9 cellular contexts compared by ENCODE assay signal in the genomic region with DNA sequence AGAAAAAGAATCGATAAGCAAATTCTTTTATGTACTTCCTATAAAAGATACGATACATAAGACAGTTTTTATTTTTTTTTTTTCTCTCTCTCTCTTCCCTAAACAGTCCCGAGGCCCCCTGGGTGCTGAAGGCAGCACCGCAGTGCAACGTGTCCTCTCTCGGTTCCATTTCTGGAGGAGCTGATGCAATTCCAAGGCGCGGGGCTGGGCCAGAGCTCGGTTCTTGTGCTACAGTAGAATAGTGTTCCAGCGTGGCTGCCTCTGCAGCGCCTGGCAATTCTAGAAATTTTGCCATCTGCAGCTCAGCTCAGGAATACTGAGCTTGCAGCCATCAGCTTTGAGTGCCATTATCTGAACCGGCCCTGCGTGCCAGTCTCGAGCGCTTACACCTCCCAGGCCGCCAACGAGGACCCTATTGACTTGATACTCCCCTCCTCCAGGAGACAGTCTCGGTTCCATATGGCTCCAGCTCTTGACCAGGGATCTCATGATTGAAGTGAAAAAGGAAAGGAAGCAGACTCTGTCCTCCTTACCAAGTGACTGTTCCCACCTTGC. TPM values are rescaled to one million over a fixed set of nuclear protein-coding genes. Genes with fewer than 3 reads are reported as not detected.
DNase-seq lines count a peak whose midpoint lies in the region; ATAC-seq, FAIRE-seq and TF ChIP-seq lines count a peak whose summit lies in the region.
"Had no signal": no experiment of that assay in that cellular context is flagged by ENCODE, and none has a peak within 500 bp of the region (broad histone marks: within the 10 kb centered on the region; RNA-seq: fewer than 3 reads in every experiment).

No MANE protein-coding gene starts in this region.

- POLR2A ChIA-PET in HEK293 (lab: Yijun Ruan, JAX) (interaction anchor here (0.8 kb wide), 1 partner anchor 24 kb away, joined by 5 read pairs; a partner anchor contains a TSS), HepG2 (lab: Yijun Ruan, JAX) (interaction anchor here (1.8 kb wide), 1 partner anchor 24 kb away, joined by 12 read pairs; a partner anchor contains a TSS)

- H3K4me2 ChIP-seq in HepG2 (ENCODE audit: low read depth, low read length), result peak overlapping the region; percentile 86

- WGBS in HepG2 (ENCODE audit: low lambda C conversion rate), result 21% methylated on average over 18 of the region's 18 CpGs
- 5 to 10% (median 9%) methylated on average over 18 of the region's 18 CpGs for WGBS in stomach, 5 donors

- no peak for TF ChIP-seq EP300 in HepG2 (IDR thresholded peaks at IDR 0.05; ENCODE audit: low read depth in 2 of 2, low read length in 2 of 2)
- no peak for TF ChIP-seq EP300 in HepG2 (CRISPR knock-in tag; IDR thresholded peaks at IDR 0.05; ENCODE audit: borderline replicate concordance)
- TF ChIP-seq EP300 in stomach (IDR thresholded peaks at IDR 0.05), result no peak

- no peak overlapping the region for H3K9ac ChIP-seq in HepG2 (ENCODE audit: insufficient read depth, low read depth, low read length)

- intact Hi-C loops in HepG2 (cut with micrococcal nuclease; ENCODE audit: unreplicated experiment) (no loop called here), stomach (cut with DNase I; ENCODE audit: low total_unique reads) (no loop called here)

- no peak for TF ChIP-seq RAD21 in HepG2 (CRISPR knock-in tag; IDR thresholded peaks at IDR 0.05)

- H3K9me3 ChIP-seq in HEK293 (ENCODE audit: control insufficient read depth, insufficient read depth, low read depth, low read length) (no peaks in the 10 kb centered on the region), HepG2 (ENCODE audit: low read length) (no peaks in the 10 kb centered on the region), stomach (no peaks in the 10 kb centered on the region)

- H3K79me2 ChIP-seq in HepG2 (ENCODE audit: insufficient read depth, low read length), result no peaks in the 10 kb centered on the region

- FAIRE-seq in HepG2 (lab: Jason Lieb, UNC), result no peak

- H3K27me3 ChIP-seq in HepG2 (ENCODE audit: control insufficient read depth in 1 of 2, insufficient read depth in 2 of 2, low read length in 2 of 2), result peaks cover 0 to 5% of the 10 kb centered on the region in 2 experiments; a peak in 1 of 5 replicates
- no peaks in the 10 kb centered on the region for H3K27me3 ChIP-seq in stomach

- TF ChIP-seq CTCF in HEK293 (tag by site-specific recombination; IDR thresholded peaks at IDR 0.05), result 0 out of 2 replicates have a peak, but pooled peaks have one; percentile 14
- no peak for TF ChIP-seq CTCF in HepG2 (CRISPR knock-in tag; IDR thresholded peaks at IDR 0.05)
- peak in 1 of 7 experiments; percentile 10 for TF ChIP-seq CTCF in stomach (IDR thresholded peaks at IDR 0.05)

- H2AFZ ChIP-seq in HepG2 (ENCODE audit: low read length), result peak overlapping the region; percentile 28

- BruUV-seq in HepG2 (replicated peaks; lab: Mats Ljungman, UMichigan), result no TSS peak

- peak; percentile 24 for DNase-seq in Caki2 (ENCODE audit: low read depth)
- peak; percentile 23 for DNase-seq in RPMI8226
- peak; percentile 88 for DNase-seq in dedifferentiated amniotic fluid mesenchymal stem cell (ENCODE audit: extremely low spot score)
- DNase-seq in HepG2 (ENCODE audit: low spot score), result no peak
- DNase-seq in stomach, result peak; percentile 58
- DNase-seq in HUDEP-2 (lab: John Stamatoyannopoulos, UW; ENCODE audit: unreplicated experiment in 76 of 76), result no peak
- DNase-seq in iPS-NIHi11 (ENCODE audit: low spot score), result no peak

- H3K27ac ChIP-seq in HEK293 (ENCODE audit: extremely low read depth, low read depth, low read length) (no peak overlapping the region; the same call in 1 of the 2 replicates), HepG2 (ENCODE audit: extremely low read length, insufficient read depth, low read length) (no peak overlapping the region), stomach (peak overlapping the region; percentile 39 to 68 (median 62))
- H3K27ac ChIP-seq: VCaP had no signal

- H3K36me3 ChIP-seq in HEK293 (ENCODE audit: control insufficient read depth in 2 of 2, insufficient read depth in 1 of 2, low read length in 2 of 2) (no peaks in the 10 kb centered on the region), HepG2 (replicated peaks in 1 of 2; ENCODE audit: control insufficient read depth in 1 of 2, insufficient read depth in 2 of 2, low read length in 2 of 2) (no peaks in the 10 kb centered on the region), stomach (no peaks in the 10 kb centered on the region)

- TF ChIP-seq POLR2A in HepG2 (IDR thresholded peaks at IDR 0.05; ENCODE audit: insufficient read depth in 1 of 2, low read depth in 2 of 2, low read length in 2 of 2), result no peak
- TF ChIP-seq POLR2A in stomach (IDR thresholded peaks at IDR 0.05), result no peak

- in situ Hi-C loops in Caki2 (cut with HindIII; ENCODE audit: low pct_unique_long_range_greater_than_20kb, low sequenced_read_pairs), result no loop called here
- in situ Hi-C loops in HepG2 (cut with HindIII; ENCODE audit: extremely low pct_ligation_motif_present, low pct_unique_long_range_greater_than_20kb), result no loop called here

- peak; percentile 56 for ATAC-seq in HepG2

- H3K4me1 ChIP-seq in HEK293 (ENCODE audit: control insufficient read depth, insufficient read depth, low read length) (peaks cover 4% of the 10 kb centered on the region; the same call in 1 of the 2 replicates), HepG2 (ENCODE audit: insufficient read depth, low read length) (peaks cover 16% of the 10 kb centered on the region), stomach (peaks cover 7 to 25% (median 18%) of the 10 kb centered on the region in 4 donors)

- CTCF ChIA-PET in HEK293 (lab: Yijun Ruan, JAX), result interaction anchor here (0.9 to 1.8 kb wide), 2 partner anchors 12 to 975 kb away, joined by 3 to 5 read pairs; no protein-coding TSS in a partner anchor
- CTCF ChIA-PET in HepG2 (lab: Yijun Ruan, JAX; ENCODE audit: low intra/inter-chr PET ratio, low total read pairs), result no interaction called here

- peak overlapping the region; percentile 2 for H3K4me3 ChIP-seq in HEK293 (ENCODE audit: low read depth, low read length)
- peak overlapping the region; percentile 41 to 67 (median 48); a peak in 5 of 6 replicates for H3K4me3 ChIP-seq in HepG2 (replicated peaks in 1 of 3; ENCODE audit: insufficient read depth in 1 of 3, low read depth in 2 of 3, low read length in 3 of 3)
- H3K4me3 ChIP-seq in stomach, result peak overlapping the region; percentile 51 to 65 (median 58)

- H4K20me1 ChIP-seq in HepG2 (ENCODE audit: insufficient read depth, low read length), result no peaks in the 10 kb centered on the region

RNA-seq across cellular contexts. Expression of a gene that starts 0.6 kb away (rescaled TPM):
- 1.2 and 1.3 TPM in 2 replicates for total RNA-seq in Caki2 (2014; rRNA removed; shearing (Covaris generic); ENCODE audit: low replicate concordance)
- total RNA-seq in HepG2 (2016; rRNA removed; fragmentation: Illumina TruSeq; extraction: Trizol), result 0.40 and 0.87 TPM in 2 replicates
- total RNA-seq in HepG2 (2016; cell fraction: cytosol; rRNA removed; fragmentation: Illumina TruSeq; extraction: Trizol; ENCODE audit: low read depth), result under 0.01 and 0.09 TPM in 2 replicates
- total RNA-seq in HepG2 (2016; cell fraction: insoluble cytoplasmic fraction; rRNA removed; fragmentation: Illumina TruSeq; extraction: Trizol), result 0.59 and 0.87 TPM in 2 replicates
- 0.17 and 0.25 TPM in 2 replicates for total RNA-seq in HepG2 (2016; cell fraction: membrane; rRNA removed; fragmentation: Illumina TruSeq; extraction: Trizol)
- 0.75 and 1.5 TPM in 2 replicates for total RNA-seq in HepG2 (2016; cell fraction: nucleus; rRNA removed; fragmentation: Illumina TruSeq; extraction: Trizol)
- 4.0 and 4.6 TPM in 2 replicates for polyA plus RNA-seq in HepG2 (2011; rRNA removed)
- polyA plus RNA-seq in HepG2 (2011; cell fraction: cytosol; rRNA removed), result 2.2 and 3.0 TPM in 2 replicates
- polyA plus RNA-seq in HepG2 (2011; cell fraction: nucleus; rRNA removed), result 3.5 and 4.1 TPM in 2 replicates
- polyA plus RNA-seq in HepG2 (2012), result 1.9 and 3.4 TPM in 2 replicates
- 0.02 and 0.03 TPM in 2 replicates for polyA plus RNA-seq in HepG2 (2016; cell fraction: cytosol; fragmentation: Illumina TruSeq; extraction: Trizol; ENCODE audit: low read depth)
- polyA plus RNA-seq in HepG2 (2016; cell fraction: insoluble cytoplasmic fraction; fragmentation: Illumina TruSeq; extraction: Trizol; ENCODE audit: low read depth), result 0.71 and 0.83 TPM in 2 replicates
- 0.06 and 0.12 TPM in 2 replicates for polyA plus RNA-seq in HepG2 (2016; cell fraction: membrane; fragmentation: Illumina TruSeq; extraction: Trizol; ENCODE audit: low read depth)
- 0.62 and 1.1 TPM in 2 replicates for polyA plus RNA-seq in HepG2 (2016; cell fraction: nucleus; fragmentation: Illumina TruSeq; extraction: Trizol; ENCODE audit: insufficient read depth, low read depth)
- polyA minus RNA-seq in HepG2 (2011; rRNA and poly(A)+ RNA removed; ENCODE audit: low replicate concordance), result 0.49 and 4.9 TPM in 2 replicates
- 3.2 and 3.6 TPM in 2 replicates for polyA minus RNA-seq in HepG2 (2011; cell fraction: cytosol; rRNA and poly(A)+ RNA removed)
- 10.1 and 11.7 TPM in 2 replicates for polyA minus RNA-seq in HepG2 (2011; cell fraction: nucleus; rRNA and poly(A)+ RNA removed)
- 1 to 10 TPM in 3 of 5 donors, under 1 TPM in 2; 0.58 to 8.9 (median 2.6) TPM for total RNA-seq in stomach
- polyA plus RNA-seq in stomach, result 1 to 10 TPM in 2 of 3 donors, under 1 TPM in 1; 0.61 to 2.2 (median 1.2) TPM

RNA-seq across cellular contexts. Expression of a gene that starts 23.9 kb away (rescaled TPM):
- total RNA-seq in Caki2 (2014; rRNA removed; shearing (Covaris generic); ENCODE audit: low replicate concordance), result 11.6 and 13.7 TPM in 2 replicates
- total RNA-seq in HepG2 (2016; rRNA removed; fragmentation: Illumina TruSeq; extraction: Trizol), result 36.3 and 39.6 TPM in 2 replicates
- 3.6 and 4.7 TPM in 2 replicates for total RNA-seq in HepG2 (2016; cell fraction: cytosol; rRNA removed; fragmentation: Illumina TruSeq; extraction: Trizol; ENCODE audit: low read depth)
- 31.6 and 46.3 TPM in 2 replicates for total RNA-seq in HepG2 (2016; cell fraction: insoluble cytoplasmic fraction; rRNA removed; fragmentation: Illumina TruSeq; extraction: Trizol)
- total RNA-seq in HepG2 (2016; cell fraction: membrane; rRNA removed; fragmentation: Illumina TruSeq; extraction: Trizol), result 5.3 and 8.6 TPM in 2 replicates
- total RNA-seq in HepG2 (2016; cell fraction: nucleus; rRNA removed; fragmentation: Illumina TruSeq; extraction: Trizol), result 56.1 and 56.8 TPM in 2 replicates
- 15.5 and 21.0 TPM in 2 replicates for polyA plus RNA-seq in HepG2 (2011; rRNA removed)
- 4.6 and 8.1 TPM in 2 replicates for polyA plus RNA-seq in HepG2 (2011; cell fraction: cytosol; rRNA removed)
- polyA plus RNA-seq in HepG2 (2011; cell fraction: nucleus; rRNA removed), result 16.8 and 21.2 TPM in 2 replicates
- polyA plus RNA-seq in HepG2 (2012), result 15.3 and 18.4 TPM in 2 replicates
- 0.57 and 0.61 TPM in 2 replicates for polyA plus RNA-seq in HepG2 (2016; cell fraction: cytosol; fragmentation: Illumina TruSeq; extraction: Trizol; ENCODE audit: low read depth)
- 19.5 and 20.6 TPM in 2 replicates for polyA plus RNA-seq in HepG2 (2016; cell fraction: insoluble cytoplasmic fraction; fragmentation: Illumina TruSeq; extraction: Trizol; ENCODE audit: low read depth)
- polyA plus RNA-seq in HepG2 (2016; cell fraction: membrane; fragmentation: Illumina TruSeq; extraction: Trizol; ENCODE audit: low read depth), result 1.7 and 1.9 TPM in 2 replicates
- 36.1 and 44.2 TPM in 2 replicates for polyA plus RNA-seq in HepG2 (2016; cell fraction: nucleus; fragmentation: Illumina TruSeq; extraction: Trizol; ENCODE audit: insufficient read depth, low read depth)
- polyA minus RNA-seq in HepG2 (2011; rRNA and poly(A)+ RNA removed; ENCODE audit: low replicate concordance), result 22.5 and 23.7 TPM in 2 replicates
- 24.8 and 25.8 TPM in 2 replicates for polyA minus RNA-seq in HepG2 (2011; cell fraction: cytosol; rRNA and poly(A)+ RNA removed)
- 132 and 134 TPM in 2 replicates for polyA minus RNA-seq in HepG2 (2011; cell fraction: nucleus; rRNA and poly(A)+ RNA removed)
- 100 to 1,000 TPM in 2 of 5 donors, 10 to 100 TPM in 3; 25.7 to 128 (median 83.1) TPM for total RNA-seq in stomach
- polyA plus RNA-seq in stomach, result 1 to 10 TPM; 6.1 to 9.1 (median 7.5) TPM

Comparison
In these comparisons a context has a peak if more than half of its experiments do, and no peak if none do; other contexts are left out.
1. DNase-seq: peak in Caki2 (single experiment), RPMI8226 (single experiment), dedifferentiated amniotic fluid mesenchymal stem cell (single experiment) and stomach (single experiment); none in HepG2 (single experiment), HUDEP-2 (0 of 76) and iPS-NIHi11 (single experiment).
2. H3K27ac ChIP-seq: peak in stomach (5 of 5); none in HEK293 (single experiment) and HepG2 (single experiment).
3. H3K4me3 ChIP-seq: peak in every context shown above with its lines; median percentile 58 in stomach; 48 in HepG2; 2 in HEK293.